ENCODE assay signal across 20 cellular contexts in the genomic region with DNA sequence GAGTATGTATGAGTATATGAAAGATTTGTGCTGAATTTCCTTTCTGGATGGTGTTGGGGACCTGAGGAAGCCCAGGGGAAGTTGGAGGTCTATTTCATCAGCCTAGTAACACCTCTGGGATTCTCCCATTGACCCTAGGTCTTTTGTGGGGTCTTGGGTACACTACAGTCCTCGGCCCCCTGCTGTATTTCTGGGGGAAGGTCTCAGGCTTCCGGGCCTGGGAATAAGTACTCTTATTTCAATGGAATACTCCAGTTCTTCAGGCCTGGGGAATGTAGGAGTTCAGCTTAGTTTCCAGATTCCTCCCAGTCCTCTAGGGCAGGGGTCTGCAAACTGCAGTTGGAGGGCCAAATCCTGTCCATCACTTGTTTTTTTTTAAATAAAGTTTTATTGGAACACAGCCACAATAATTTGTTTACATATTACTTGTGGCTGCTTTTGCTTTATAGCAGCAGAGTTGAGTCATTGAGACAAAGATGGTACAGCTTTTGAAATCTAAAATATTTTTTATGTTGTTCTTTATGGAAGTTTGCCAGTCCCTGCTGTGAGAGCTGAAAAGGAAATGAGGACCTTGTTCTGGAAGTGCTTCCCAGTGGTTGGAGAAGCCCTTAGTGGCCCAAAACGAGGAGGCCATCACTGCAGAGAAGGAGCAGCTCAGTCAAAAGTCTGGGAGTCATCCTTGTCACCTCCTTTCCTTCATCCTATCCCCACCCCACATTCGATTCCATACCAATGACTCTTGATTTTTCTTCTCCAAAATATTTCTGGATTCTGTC.
DNase-seq lines count a peak whose midpoint lies in the region; TF ChIP-seq lines count a peak whose summit lies in the region.
"Had no signal": no experiment of that assay in that cellular context is flagged by ENCODE, and none has a peak within 500 bp of the region (broad histone marks: within the 10 kb centered on the region; RNA-seq: fewer than 3 reads in every experiment).

No MANE protein-coding gene starts in this region.

- TF ChIP-seq CTCF in progenitor cell of endocrine pancreas (IDR thresholded peaks at IDR 0.05; ENCODE audit: unreplicated experiment), result no peak
- no peak for TF ChIP-seq CTCF in tibial nerve (IDR thresholded peaks at IDR 0.05)

- TF ChIP-seq EP300 in tibial nerve (IDR thresholded peaks at IDR 0.05), result no peak

- H3K27ac Mint-ChIP-seq in progenitor cell of endocrine pancreas, result no peak overlapping the region
- H3K27ac Mint-ChIP-seq: naive B cell, T-cell had no signal

- H3K4me3 ChIP-seq in tibial nerve, result no peak overlapping the region
- H3K4me3 ChIP-seq: ovary had no signal

- no peaks in the 10 kb centered on the region for H3K4me1 Mint-ChIP-seq in progenitor cell of endocrine pancreas (ENCODE audit: low read depth)
- H3K4me1 Mint-ChIP-seq: naive B cell, T-cell had no signal

- TF ChIP-seq POLR2A in tibial nerve (IDR thresholded peaks at IDR 0.05), result no peak

- H3K27ac ChIP-seq in tibial nerve, result no peak overlapping the region
- H3K27ac ChIP-seq: C4-2B, ovary had no signal

- H3K9me3 ChIP-seq in tibial nerve, result no peaks in the 10 kb centered on the region
- H3K9me3 ChIP-seq: ovary had no signal

- 69 to 71% methylated on average over 4 of the region's 4 CpGs for WGBS in tibial nerve, 2 donors

- H3K27me3 ChIP-seq in tibial nerve, result peaks cover 0 to 5% of the 10 kb centered on the region in 2 donors
- H3K27me3 ChIP-seq: ovary had no signal

- peak; percentile 16 for DNase-seq in ELR (ENCODE audit: low read depth)
- peak; percentile 55 for DNase-seq in LHCN-M2 (ENCODE audit: low read depth)
- peak; percentile 39 for DNase-seq in ecto neural progenitor cell (ENCODE audit: low spot score)
- DNase-seq in middle frontal gyrus (ENCODE audit: extremely low spot score, low spot score), result peak; percentile 25
- no peak for DNase-seq in progenitor cell of endocrine pancreas (ENCODE audit: low spot score, unreplicated experiment)
- DNase-seq in foreskin melanocyte, result no peak
- no peak for DNase-seq in OCI-M2 (lab: John Stamatoyannopoulos, UW; ENCODE audit: unreplicated experiment)
- no peak for DNase-seq in tibial nerve (ENCODE audit: low spot score in 2 of 2)
- DNase-seq: activated CD4-positive, alpha-beta T cell treated with anti-CD3 and anti-CD28 coated beads for 1 hour; activated naive CD4-positive, alpha-beta T cell treated with Interleukin-2 at 50 U/mL for 16 hours; central memory CD4-positive, alpha-beta T cell; left cardiac atrium; mesenchymal stem cell; NCI-H1105; NCI-H748 treated with DMSO at 0.1 percent for 48 hours; SIG-M5; T-cell had no signal

- H3K36me3 Mint-ChIP-seq in progenitor cell of endocrine pancreas (ENCODE audit: insufficient read depth), result no peaks in the 10 kb centered on the region
- H3K36me3 Mint-ChIP-seq: naive B cell, T-cell had no signal

- no peaks in the 10 kb centered on the region for H3K27me3 Mint-ChIP-seq in progenitor cell of endocrine pancreas
- H3K27me3 Mint-ChIP-seq: naive B cell, T-cell had no signal

- no peak overlapping the region for H3K4me3 Mint-ChIP-seq in progenitor cell of endocrine pancreas (ENCODE audit: low read depth)
- H3K4me3 Mint-ChIP-seq: naive B cell, T-cell had no signal

- no peaks in the 10 kb centered on the region for H3K36me3 ChIP-seq in tibial nerve
- H3K36me3 ChIP-seq: ovary had no signal

- H3K4me1 ChIP-seq in tibial nerve, result no peaks in the 10 kb centered on the region

- no peaks in the 10 kb centered on the region for H3K9me3 Mint-ChIP-seq in progenitor cell of endocrine pancreas (ENCODE audit: low read depth)
- H3K9me3 Mint-ChIP-seq: naive B cell, T-cell had no signal

Comparison
In these comparisons a context has a peak if more than half of its experiments do, and no peak if none do; other contexts are left out.
1. DNase-seq: peak in ELR (single experiment), LHCN-M2 (single experiment), ecto neural progenitor cell (single experiment) and middle frontal gyrus (single experiment); none in progenitor cell of endocrine pancreas (single experiment), foreskin melanocyte (single experiment), OCI-M2 (single experiment) and tibial nerve (0 of 2).